Comparison of ENCODE assay signal across 8 cellular contexts in the genomic region with DNA sequence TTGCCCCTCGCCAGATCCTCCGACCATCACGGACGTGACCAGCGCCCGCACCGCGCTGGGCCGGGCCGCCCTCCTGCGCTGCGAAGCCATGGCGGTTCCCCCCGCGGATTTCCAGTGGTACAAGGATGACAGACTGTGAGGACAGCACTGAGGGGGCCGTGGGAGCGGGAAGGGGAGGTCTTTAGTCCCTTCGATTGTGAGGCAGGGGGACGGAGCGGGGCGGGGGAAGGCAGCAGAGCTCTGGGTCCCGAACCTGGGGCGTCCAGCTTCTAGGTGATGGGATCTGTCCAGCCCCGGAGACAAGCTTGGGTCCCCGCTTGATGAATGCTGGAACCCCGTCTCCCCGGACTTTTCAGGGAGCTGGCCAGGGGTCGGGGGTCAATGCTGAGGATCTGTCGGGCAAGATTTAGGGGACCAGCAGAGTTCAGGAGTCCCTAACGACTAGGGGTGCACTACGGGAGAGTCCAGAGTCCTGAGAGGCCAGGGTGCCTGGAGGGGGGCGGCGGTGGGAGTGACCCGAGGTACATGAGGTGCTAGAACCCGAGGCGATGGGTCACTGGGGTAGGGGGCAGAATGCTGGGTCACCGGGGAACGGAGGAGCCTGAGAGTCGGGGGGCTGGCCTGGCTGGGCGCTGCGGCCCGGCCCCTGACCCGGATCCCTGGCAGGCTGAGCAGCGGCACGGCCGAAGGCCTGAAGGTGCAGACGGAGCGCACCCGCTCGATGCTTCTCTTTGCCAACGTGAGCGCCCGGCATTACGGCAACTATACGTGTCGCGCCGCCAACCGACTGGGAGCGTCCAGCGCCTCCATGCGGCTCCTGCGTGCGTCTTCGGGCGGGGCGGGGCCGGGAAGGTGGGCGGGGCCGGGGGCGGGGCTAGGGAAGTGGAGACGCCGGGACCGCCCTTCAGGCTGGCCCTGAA. TPM values are rescaled to one million over a fixed set of nuclear protein-coding genes. Genes with fewer than 3 reads are reported as not detected.
DNase-seq lines count a peak whose midpoint lies in the region; ATAC-seq lines count a peak whose summit lies in the region.

No MANE protein-coding gene starts in this region.

- H3K36me3 ChIP-seq in NT2/D1 (ENCODE audit: insufficient read depth, insufficient read length, low read length): peaks cover 18% of the 10 kb centered on the region

- ATAC-seq in HG02571 (IDR thresholded peaks at IDR 0.05; ENCODE audit: unreplicated experiment) (no peak), GM21717 (IDR thresholded peaks at IDR 0.05; ENCODE audit: unreplicated experiment) (no peak), HG02678 (IDR thresholded peaks at IDR 0.05; ENCODE audit: unreplicated experiment) (no peak)

- no peaks in the 10 kb centered on the region for H3K9me3 Mint-ChIP-seq in activated naive CD8-positive, alpha-beta T cell (ENCODE audit: low read depth)
- peaks cover 0 to 1% (median 0%) of the 10 kb centered on the region in 6 donors for H3K9me3 Mint-ChIP-seq in immature natural killer cell

- peaks cover 9% of the 10 kb centered on the region for H3K36me3 Mint-ChIP-seq in activated naive CD8-positive, alpha-beta T cell
- no peaks in the 10 kb centered on the region for H3K36me3 Mint-ChIP-seq in immature natural killer cell

- no peaks in the 10 kb centered on the region for H3K27me3 ChIP-seq in NT2/D1 (ENCODE audit: insufficient read depth, insufficient read length)

- peaks cover 5% of the 10 kb centered on the region for H3K4me1 Mint-ChIP-seq in activated naive CD8-positive, alpha-beta T cell (ENCODE audit: low read depth)
- peaks cover 7 to 11% of the 10 kb centered on the region in 2 donors for H3K4me1 Mint-ChIP-seq in immature natural killer cell

- H3K9me3 ChIP-seq in NT2/D1 (ENCODE audit: insufficient read depth, low read length): peaks cover 4% of the 10 kb centered on the region; the same call in 1 of the 2 replicates

- no peak overlapping the region for H3K27ac Mint-ChIP-seq in activated naive CD8-positive, alpha-beta T cell
- peak overlapping the region in 3 of 6 donors; percentile 26 to 77 (median 35) for H3K27ac Mint-ChIP-seq in immature natural killer cell

- peak overlapping the region; percentile 65 for H3K4me3 Mint-ChIP-seq in activated naive CD8-positive, alpha-beta T cell
- peak overlapping the region; percentile 66 to 89 (median 83) for H3K4me3 Mint-ChIP-seq in immature natural killer cell

- peak overlapping the region; percentile 77 for H3K9ac ChIP-seq in NT2/D1 (ENCODE audit: insufficient read length, low read depth)

- DNase-seq in ELF-1 (ENCODE audit: low read depth, low spot score) (peak; percentile 61), NT2/D1 (ENCODE audit: low read depth, low spot score) (peak; percentile 48), immature natural killer cell (peak; percentile 55 to 72 (median 69))
- DNase-seq in stimulated activated CD8-positive, alpha-beta memory T cell treated with anti-CD3 and anti-CD28 coated beads, Interleukin-4, amount 100 ng/mL, for 48 hours: peak; percentile 79

- H3K4me1 ChIP-seq in NT2/D1 (ENCODE audit: insufficient read depth, insufficient read length): peaks cover 3% of the 10 kb centered on the region

- peaks cover 43% of the 10 kb centered on the region for H3K27me3 Mint-ChIP-seq in activated naive CD8-positive, alpha-beta T cell
- peaks cover 13 to 26% (median 14%) of the 10 kb centered on the region in 3 donors for H3K27me3 Mint-ChIP-seq in immature natural killer cell (ENCODE audit: low read depth in 3 of 3)

- H3K4me3 ChIP-seq in NT2/D1 (ENCODE audit: insufficient read length, low read depth): peak overlapping the region; percentile 4

RNA-seq across cellular contexts. Expression of gene VSIG10L, which starts 14.6 kb away (rescaled TPM):
- polyA plus RNA-seq in immature natural killer cell: under 1 TPM in 1 of 3 donors, not detected in 2; 0.38 TPM

RNA-seq across cellular contexts. Expression of gene IGLON5, which starts 15.9 kb away (rescaled TPM):
- polyA plus RNA-seq in immature natural killer cell: not detected

RNA-seq across cellular contexts. Expression of gene ETFB, which starts 38.9 kb away (rescaled TPM):
- polyA plus RNA-seq in immature natural killer cell: 10 to 100 TPM; 49.9 to 74.4 (median 69.3) TPM

RNA-seq across cellular contexts. Expression of gene CLDND2, which starts 41.5 kb away (rescaled TPM):
- under 1 TPM in 1 of 3 donors, not detected in 2; 0.83 TPM for polyA plus RNA-seq in immature natural killer cell

RNA-seq across cellular contexts. Expression of gene NKG7, which starts 45.1 kb away (rescaled TPM):
- 1,000 to 10,000 TPM; 7,925 to 8,923 (median 8,385) TPM for polyA plus RNA-seq in immature natural killer cell
